Comparison of ENCODE assay signal across 15 cellular contexts in genomic region chr5:169719360-169720314, GRCh38.
DNase-seq lines count a peak whose midpoint lies in the region; ATAC-seq and TF ChIP-seq lines count a peak whose summit lies in the region.
"Had no signal": no experiment of that assay in that cellular context is flagged by ENCODE, and none has a peak within 500 bp of the region (broad histone marks: within the 10 kb centered on the region; RNA-seq: fewer than 3 reads in every experiment).

No MANE protein-coding gene starts in this region.

- no peaks in the 10 kb centered on the region for H3K9me3 ChIP-seq in uterus
- H3K9me3 ChIP-seq: HAP-1 had no signal

- no peak overlapping the region for H3K4me3 ChIP-seq in uterus
- H3K4me3 ChIP-seq: coronary artery, HAP-1 had no signal

- TF ChIP-seq CTCF in uterus (IDR thresholded peaks at IDR 0.05), result no peak

- intact Hi-C loops in uterus (cut with DNase I; ENCODE audit: low total_unique reads), result no loop called here

- no peaks in the 10 kb centered on the region for H3K36me3 ChIP-seq in uterus
- H3K36me3 ChIP-seq: HAP-1 had no signal

- DNase-seq in CD1c-positive myeloid dendritic cell (ENCODE audit: extremely low spot score), result no peak
- no peak for DNase-seq in NCI-H2107 treated with DMSO at 0.1 percent for 48 hours (lab: John Stamatoyannopoulos, UW; ENCODE audit: unreplicated experiment)
- no peak for DNase-seq in uterus
- DNase-seq in stimulated activated CD4-positive, alpha-beta T cell treated with anti-CD3 and anti-CD28 coated beads, Interleukin-2, amount 100 ng/mL, for 24 hours, result no peak
- DNase-seq: activated CD4-positive, alpha-beta T cell treated with anti-CD3 and anti-CD28 coated beads, Interleukin-2, amount 50 U/mL, for 48 hours; AML-193; KG1; NCI-H1930; right cardiac atrium had no signal

- TF ChIP-seq POLR2A in uterus (IDR thresholded peaks at IDR 0.05), result no peak

- H3K27ac ChIP-seq in uterus, result no peak overlapping the region
- H3K27ac ChIP-seq: coronary artery had no signal

- H3K4me1 ChIP-seq in uterus, result no peaks in the 10 kb centered on the region
- H3K4me1 ChIP-seq: HAP-1 had no signal

- ATAC-seq in GM18498 (IDR thresholded peaks at IDR 0.05; ENCODE audit: unreplicated experiment) (peak; percentile 79), GM19372 (IDR thresholded peaks at IDR 0.05; ENCODE audit: low read depth, unreplicated experiment) (peak; percentile 60), HG02759 (IDR thresholded peaks at IDR 0.05; ENCODE audit: unreplicated experiment) (peak; percentile 82), HG03520 (IDR thresholded peaks at IDR 0.05; ENCODE audit: unreplicated experiment) (peak; percentile 81)
- ATAC-seq: right cardiac atrium had no signal

- no peaks in the 10 kb centered on the region for H3K27me3 ChIP-seq in uterus
